Comparison of ENCODE assay signal across 2 cellular contexts in genomic region chr10:95314519-95314918, GRCh38.
TF ChIP-seq lines count a peak whose summit lies in the region.

No MANE protein-coding gene starts in this region.

TF ChIP-seq in IMR-90, 13 proteins besides CTCF, POLR2A, EP300 and RAD21:
- TF ChIP-seq USF2 (IDR thresholded peaks at IDR 0.05; ENCODE audit: low read depth, low read length) (no peak), RFX5 (IDR thresholded peaks at IDR 0.05; ENCODE audit: low read depth, low read length) (no peak), CHD1 (IDR thresholded peaks at IDR 0.05; ENCODE audit: low read depth, low read length) (no peak), MAFK (IDR thresholded peaks at IDR 0.05; ENCODE audit: low read depth, low read length) (no peak), RCOR1 (IDR thresholded peaks at IDR 0.05; ENCODE audit: insufficient replicate concordance, low read length) (no peak), SMC3 (IDR thresholded peaks at IDR 0.05; ENCODE audit: low read depth, low read length) (no peak), BHLHE40 (IDR thresholded peaks at IDR 0.05; ENCODE audit: low read depth, low read length) (no peak), FOS (IDR thresholded peaks at IDR 0.05; ENCODE audit: low read depth, low read length) (no peak), MAZ (IDR thresholded peaks at IDR 0.05; ENCODE audit: borderline replicate concordance, low read depth, low read length) (no peak), MXI1 (IDR thresholded peaks at IDR 0.05; ENCODE audit: borderline replicate concordance, low read depth, low read length) (no peak), NFE2L2 (IDR thresholded peaks at IDR 0.05; ENCODE audit: low read depth, low read length) (no peak), CEBPB (IDR thresholded peaks at IDR 0.05; ENCODE audit: low read depth, low read length) (no peak)
- TF ChIP-seq, protein P1, sequence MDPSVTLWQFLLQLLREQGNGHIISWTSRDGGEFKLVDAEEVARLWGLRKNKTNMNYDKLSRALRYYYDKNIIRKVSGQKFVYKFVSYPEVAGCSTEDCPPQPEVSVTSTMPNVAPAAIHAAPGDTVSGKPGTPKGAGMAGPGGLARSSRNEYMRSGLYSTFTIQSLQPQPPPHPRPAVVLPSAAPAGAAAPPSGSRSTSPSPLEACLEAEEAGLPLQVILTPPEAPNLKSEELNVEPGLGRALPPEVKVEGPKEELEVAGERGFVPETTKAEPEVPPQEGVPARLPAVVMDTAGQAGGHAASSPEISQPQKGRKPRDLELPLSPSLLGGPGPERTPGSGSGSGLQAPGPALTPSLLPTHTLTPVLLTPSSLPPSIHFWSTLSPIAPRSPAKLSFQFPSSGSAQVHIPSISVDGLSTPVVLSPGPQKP (IDR thresholded peaks at IDR 0.05; ENCODE audit: borderline replicate concordance, low read depth, low read length), result no peak
TF ChIP-seq in IMR-90: peak in this region for 0.

TF ChIP-seq in WTC11, 78 proteins besides CTCF, POLR2A, EP300 and RAD21:
- no peak for TF ChIP-seq ZBTB21 (CRISPR knock-in tag; IDR thresholded peaks at IDR 0.05; ENCODE audit: borderline replicate concordance)
- no peak for TF ChIP-seq ZNF219 (CRISPR knock-in tag; IDR thresholded peaks at IDR 0.05; ENCODE audit: borderline replicate concordance)
- TF ChIP-seq, protein P2, sequence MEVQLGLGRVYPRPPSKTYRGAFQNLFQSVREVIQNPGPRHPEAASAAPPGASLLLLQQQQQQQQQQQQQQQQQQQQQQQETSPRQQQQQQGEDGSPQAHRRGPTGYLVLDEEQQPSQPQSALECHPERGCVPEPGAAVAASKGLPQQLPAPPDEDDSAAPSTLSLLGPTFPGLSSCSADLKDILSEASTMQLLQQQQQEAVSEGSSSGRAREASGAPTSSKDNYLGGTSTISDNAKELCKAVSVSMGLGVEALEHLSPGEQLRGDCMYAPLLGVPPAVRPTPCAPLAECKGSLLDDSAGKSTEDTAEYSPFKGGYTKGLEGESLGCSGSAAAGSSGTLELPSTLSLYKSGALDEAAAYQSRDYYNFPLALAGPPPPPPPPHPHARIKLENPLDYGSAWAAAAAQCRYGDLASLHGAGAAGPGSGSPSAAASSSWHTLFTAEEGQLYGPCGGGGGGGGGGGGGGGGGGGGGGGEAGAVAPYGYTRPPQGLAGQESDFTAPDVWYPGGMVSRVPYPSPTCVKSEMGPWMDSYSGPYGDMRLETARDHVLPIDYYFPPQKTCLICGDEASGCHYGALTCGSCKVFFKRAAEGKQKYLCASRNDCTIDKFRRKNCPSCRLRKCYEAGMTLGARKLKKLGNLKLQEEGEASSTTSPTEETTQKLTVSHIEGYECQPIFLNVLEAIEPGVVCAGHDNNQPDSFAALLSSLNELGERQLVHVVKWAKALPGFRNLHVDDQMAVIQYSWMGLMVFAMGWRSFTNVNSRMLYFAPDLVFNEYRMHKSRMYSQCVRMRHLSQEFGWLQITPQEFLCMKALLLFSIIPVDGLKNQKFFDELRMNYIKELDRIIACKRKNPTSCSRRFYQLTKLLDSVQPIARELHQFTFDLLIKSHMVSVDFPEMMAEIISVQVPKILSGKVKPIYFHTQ (CRISPR knock-in tag; IDR thresholded peaks at IDR 0.05), result no peak
- TF ChIP-seq, protein P3, sequence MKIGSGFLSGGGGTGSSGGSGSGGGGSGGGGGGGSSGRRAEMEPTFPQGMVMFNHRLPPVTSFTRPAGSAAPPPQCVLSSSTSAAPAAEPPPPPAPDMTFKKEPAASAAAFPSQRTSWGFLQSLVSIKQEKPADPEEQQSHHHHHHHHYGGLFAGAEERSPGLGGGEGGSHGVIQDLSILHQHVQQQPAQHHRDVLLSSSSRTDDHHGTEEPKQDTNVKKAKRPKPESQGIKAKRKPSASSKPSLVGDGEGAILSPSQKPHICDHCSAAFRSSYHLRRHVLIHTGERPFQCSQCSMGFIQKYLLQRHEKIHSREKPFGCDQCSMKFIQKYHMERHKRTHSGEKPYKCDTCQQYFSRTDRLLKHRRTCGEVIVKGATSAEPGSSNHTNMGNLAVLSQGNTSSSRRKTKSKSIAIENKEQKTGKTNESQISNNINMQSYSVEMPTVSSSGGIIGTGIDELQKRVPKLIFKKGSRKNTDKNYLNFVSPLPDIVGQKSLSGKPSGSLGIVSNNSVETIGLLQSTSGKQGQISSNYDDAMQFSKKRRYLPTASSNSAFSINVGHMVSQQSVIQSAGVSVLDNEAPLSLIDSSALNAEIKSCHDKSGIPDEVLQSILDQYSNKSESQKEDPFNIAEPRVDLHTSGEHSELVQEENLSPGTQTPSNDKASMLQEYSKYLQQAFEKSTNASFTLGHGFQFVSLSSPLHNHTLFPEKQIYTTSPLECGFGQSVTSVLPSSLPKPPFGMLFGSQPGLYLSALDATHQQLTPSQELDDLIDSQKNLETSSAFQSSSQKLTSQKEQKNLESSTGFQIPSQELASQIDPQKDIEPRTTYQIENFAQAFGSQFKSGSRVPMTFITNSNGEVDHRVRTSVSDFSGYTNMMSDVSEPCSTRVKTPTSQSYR (CRISPR knock-in tag; IDR thresholded peaks at IDR 0.05), result no peak
- TF ChIP-seq USF2 (CRISPR knock-in tag; IDR thresholded peaks at IDR 0.05), result no peak
- no peak for TF ChIP-seq KAT7 (CRISPR knock-in tag; IDR thresholded peaks at IDR 0.05; ENCODE audit: borderline replicate concordance)
- TF ChIP-seq ATF2 (CRISPR knock-in tag; IDR thresholded peaks at IDR 0.05; ENCODE audit: borderline replicate concordance, low read depth), result no peak
- no peak for TF ChIP-seq ETV6 (CRISPR knock-in tag; IDR thresholded peaks at IDR 0.05)
- no peak for TF ChIP-seq FOXK1 (CRISPR knock-in tag; IDR thresholded peaks at IDR 0.05)
- TF ChIP-seq NFYB (CRISPR knock-in tag; conservative IDR thresholded peaks at IDR 0.05; ENCODE audit: low read depth), result no peak
- TF ChIP-seq, protein P4, sequence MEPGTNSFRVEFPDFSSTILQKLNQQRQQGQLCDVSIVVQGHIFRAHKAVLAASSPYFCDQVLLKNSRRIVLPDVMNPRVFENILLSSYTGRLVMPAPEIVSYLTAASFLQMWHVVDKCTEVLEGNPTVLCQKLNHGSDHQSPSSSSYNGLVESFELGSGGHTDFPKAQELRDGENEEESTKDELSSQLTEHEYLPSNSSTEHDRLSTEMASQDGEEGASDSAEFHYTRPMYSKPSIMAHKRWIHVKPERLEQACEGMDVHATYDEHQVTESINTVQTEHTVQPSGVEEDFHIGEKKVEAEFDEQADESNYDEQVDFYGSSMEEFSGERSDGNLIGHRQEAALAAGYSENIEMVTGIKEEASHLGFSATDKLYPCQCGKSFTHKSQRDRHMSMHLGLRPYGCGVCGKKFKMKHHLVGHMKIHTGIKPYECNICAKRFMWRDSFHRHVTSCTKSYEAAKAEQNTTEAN (CRISPR knock-in tag; IDR thresholded peaks at IDR 0.05), result no peak
- no peak for TF ChIP-seq GABPB1 (CRISPR knock-in tag; IDR thresholded peaks at IDR 0.05)
- no peak for TF ChIP-seq ZNF138 (CRISPR knock-in tag; conservative IDR thresholded peaks at IDR 0.05)
- no peak for TF ChIP-seq NFE2L1 (CRISPR knock-in tag; IDR thresholded peaks at IDR 0.05)
- TF ChIP-seq IRF1 (CRISPR knock-in tag; IDR thresholded peaks at IDR 0.05), result no peak
- no peak for TF ChIP-seq ZNF423 (CRISPR knock-in tag; IDR thresholded peaks at IDR 0.05)
- TF ChIP-seq, protein P5, sequence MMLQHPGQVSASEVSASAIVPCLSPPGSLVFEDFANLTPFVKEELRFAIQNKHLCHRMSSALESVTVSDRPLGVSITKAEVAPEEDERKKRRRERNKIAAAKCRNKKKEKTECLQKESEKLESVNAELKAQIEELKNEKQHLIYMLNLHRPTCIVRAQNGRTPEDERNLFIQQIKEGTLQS (CRISPR knock-in tag; conservative IDR thresholded peaks at IDR 0.05), result no peak
- no peak for TF ChIP-seq E2F5 (CRISPR knock-in tag; IDR thresholded peaks at IDR 0.05)
- TF ChIP-seq, protein P6, sequence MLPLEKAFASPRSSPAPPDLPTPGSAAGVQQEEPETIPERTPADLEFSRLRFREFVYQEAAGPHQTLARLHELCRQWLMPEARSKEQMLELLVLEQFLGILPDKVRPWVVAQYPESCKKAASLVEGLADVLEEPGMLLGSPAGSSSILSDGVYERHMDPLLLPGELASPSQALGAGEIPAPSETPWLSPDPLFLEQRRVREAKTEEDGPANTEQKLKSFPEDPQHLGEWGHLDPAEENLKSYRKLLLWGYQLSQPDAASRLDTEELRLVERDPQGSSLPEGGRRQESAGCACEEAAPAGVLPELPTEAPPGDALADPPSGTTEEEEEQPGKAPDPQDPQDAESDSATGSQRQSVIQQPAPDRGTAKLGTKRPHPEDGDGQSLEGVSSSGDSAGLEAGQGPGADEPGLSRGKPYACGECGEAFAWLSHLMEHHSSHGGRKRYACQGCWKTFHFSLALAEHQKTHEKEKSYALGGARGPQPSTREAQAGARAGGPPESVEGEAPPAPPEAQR (CRISPR knock-in tag; IDR thresholded peaks at IDR 0.05), result no peak
